Comparison of ENCODE assay signal across 10 cellular contexts in genomic region chr5:16741007-16741406, GRCh38.
A peak's percentile ranks its signal among the peaks of the same experiment; 100 is the strongest.
DNase-seq lines count a peak whose midpoint lies in the region; ATAC-seq and TF ChIP-seq lines count a peak whose summit lies in the region.
"Had no signal": no experiment of that assay in that cellular context is flagged by ENCODE, and none has a peak within 500 bp of the region (broad histone marks: within the 10 kb centered on the region; RNA-seq: fewer than 3 reads in every experiment).

No MANE protein-coding gene starts in this region.

- H3K27me3 ChIP-seq in Loucy (ENCODE audit: insufficient read depth, low read length, poor library complexity, severe bottlenecking), result no peaks in the 10 kb centered on the region
- no peaks in the 10 kb centered on the region for H3K27me3 ChIP-seq in cardiac muscle cell
- no peaks in the 10 kb centered on the region for H3K27me3 ChIP-seq in prostate gland (replicated peaks; ENCODE audit: insufficient read depth)

- H3K4me3 ChIP-seq in Loucy (ENCODE audit: low read length, poor library complexity, severe bottlenecking) (no peak overlapping the region), cardiac muscle cell (no peak overlapping the region), prostate gland (no peak overlapping the region)

- no peak for TF ChIP-seq POLR2A in prostate gland (IDR thresholded peaks at IDR 0.05)

- H3K9me3 ChIP-seq in Loucy (ENCODE audit: insufficient read depth, low read depth, low read length) (no peaks in the 10 kb centered on the region), cardiac muscle cell (ENCODE audit: low read depth) (no peaks in the 10 kb centered on the region), prostate gland (no peaks in the 10 kb centered on the region)

- H2AFZ ChIP-seq in Loucy (ENCODE audit: low read length), result no peak overlapping the region

- TF ChIP-seq CTCF in Loucy (conservative IDR thresholded peaks at IDR 0.05; ENCODE audit: low read length) (peak; percentile 47), VCaP (conservative IDR thresholded peaks at IDR 0.05) (peak; percentile 18), cardiac muscle cell (IDR thresholded peaks at IDR 0.05; ENCODE audit: low read depth, low read length) (peak; percentile 9), prostate gland (IDR thresholded peaks at IDR 0.05) (no peak)

- no peak overlapping the region for H3K27ac ChIP-seq in VCaP
- no peak overlapping the region for H3K27ac ChIP-seq in cardiac muscle cell
- peak overlapping the region in 1 of 2 donors; percentile 8 for H3K27ac ChIP-seq in prostate gland

- no peaks in the 10 kb centered on the region for H3F3A ChIP-seq in Loucy (ENCODE audit: low read depth)

- H3K79me2 ChIP-seq in Loucy (ENCODE audit: insufficient read depth, low read length), result no peaks in the 10 kb centered on the region

- peak in 1 of 2 donors; percentile 75 for DNase-seq in cardiac muscle cell (ENCODE audit: low read depth in 1 of 2, low spot score in 1 of 2)
- peak; percentile 71 for DNase-seq in prostate gland (ENCODE audit: low spot score)
- DNase-seq in OCI-M1 (lab: John Stamatoyannopoulos, UW), result no peak
- DNase-seq: activated naive CD4-positive, alpha-beta T cell treated with anti-CD3 and anti-CD28 coated beads, Interleukin-2, amount 10 ng/mL, durations not matched to agents 7 days and 5 days; MM.1S had no signal

- H3K9ac ChIP-seq in Loucy (ENCODE audit: low read depth, low read length, poor library complexity, severe bottlenecking), result no peak overlapping the region

- no peak overlapping the region for H3K4me2 ChIP-seq in Loucy (ENCODE audit: low read depth, low read length, poor library complexity, severe bottlenecking)

- H4K20me1 ChIP-seq in Loucy (ENCODE audit: insufficient read depth, low read length, poor library complexity, severe bottlenecking), result no peaks in the 10 kb centered on the region

- H3K9me2 ChIP-seq in Loucy (replicated peaks; ENCODE audit: low read depth, low read length), result no peaks in the 10 kb centered on the region

- ATAC-seq in GM21717 (IDR thresholded peaks at IDR 0.05; ENCODE audit: unreplicated experiment) (no peak), GM21526 (IDR thresholded peaks at IDR 0.05; ENCODE audit: low FRiP score, unreplicated experiment) (no peak)
- ATAC-seq: activated CD4-positive, CD25-positive, alpha-beta regulatory T cell treated with anti-CD3 and anti-CD28 coated beads, Interleukin-2, amount 50 U/mL, for 24 hours had no signal

- intact Hi-C loops in prostate gland (cut with DNase I), result no loop called here

- H3K36me3 ChIP-seq in Loucy (ENCODE audit: insufficient read depth, low read length) (no peaks in the 10 kb centered on the region), cardiac muscle cell (no peaks in the 10 kb centered on the region), prostate gland (no peaks in the 10 kb centered on the region)

- no peaks in the 10 kb centered on the region for H3K4me1 ChIP-seq in Loucy (ENCODE audit: insufficient read depth, low read length, poor library complexity, severe bottlenecking)
- H3K4me1 ChIP-seq in cardiac muscle cell (ENCODE audit: low read depth), result peaks cover 16% of the 10 kb centered on the region
- peaks cover 3% of the 10 kb centered on the region for H3K4me1 ChIP-seq in prostate gland (replicated peaks)

- WGBS in prostate gland, result 14% methylated on average over 7 of the region's 7 CpGs

Comparison
In these comparisons a context has a peak if more than half of its experiments do, and no peak if none do; other contexts are left out.
1. CTCF ChIP-seq: peak in Loucy (single experiment), VCaP (single experiment) and cardiac muscle cell (single experiment); none in prostate gland (0 of 4).